Comparison of ENCODE assay signal across 22 cellular contexts in the genomic region with DNA sequence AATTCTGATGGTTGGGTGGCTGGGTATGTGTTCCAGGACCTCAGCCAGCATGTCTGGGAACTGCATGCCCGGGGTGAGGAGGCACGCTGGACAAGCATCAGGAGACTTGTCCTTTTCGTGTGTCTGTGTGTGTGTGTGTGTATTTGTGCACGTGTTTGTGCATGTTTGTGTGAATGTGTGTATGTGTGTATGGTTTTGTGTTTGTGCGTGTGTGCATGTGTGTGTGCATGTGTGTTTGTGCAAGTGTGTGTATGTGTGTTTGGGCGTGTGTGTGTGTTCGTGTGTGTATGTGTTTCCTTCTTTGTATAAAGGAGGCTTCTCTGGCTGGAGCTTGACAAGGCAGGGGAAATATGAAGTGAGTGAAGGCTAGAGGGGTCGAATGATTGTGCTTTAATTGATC.
DNase-seq lines count a peak whose midpoint lies in the region; ATAC-seq, FAIRE-seq and TF ChIP-seq lines count a peak whose summit lies in the region.
"Had no signal": no experiment of that assay in that cellular context is flagged by ENCODE, and none has a peak within 500 bp of the region (broad histone marks: within the 10 kb centered on the region; RNA-seq: fewer than 3 reads in every experiment).

No MANE protein-coding gene starts in this region.

- H3K4me2 ChIP-seq in HepG2 (ENCODE audit: low read depth, low read length), result no peak overlapping the region
- H3K4me2 ChIP-seq: A549; BLaER1 treated with 17β-estradiol and CSF1 and Interleukin-3, amounts not matched to agents 10 nM and 100 nM had no signal

- no peaks in the 10 kb centered on the region for H3K4me1 Mint-ChIP-seq in activated CD4-positive, alpha-beta memory T cell treated with anti-CD3 and anti-CD28 coated beads for 36 hours (ENCODE audit: low read depth)
- H3K4me1 Mint-ChIP-seq: B cell had no signal

- H3K4me3 Mint-ChIP-seq in activated CD4-positive, alpha-beta memory T cell treated with anti-CD3 and anti-CD28 coated beads for 36 hours, result no peak overlapping the region
- H3K4me3 Mint-ChIP-seq: B cell; CD4-positive, alpha-beta T cell; CD8-positive, alpha-beta T cell had no signal

- H3K4me1 ChIP-seq in HepG2 (ENCODE audit: insufficient read depth, low read length), result no peaks in the 10 kb centered on the region
- no peaks in the 10 kb centered on the region for H3K4me1 ChIP-seq in right lobe of liver
- H3K4me1 ChIP-seq in esophagus muscularis mucosa, result no peaks in the 10 kb centered on the region
- H3K4me1 ChIP-seq in stomach, result no peaks in the 10 kb centered on the region
- H3K4me1 ChIP-seq: A549, Caco-2 had no signal

- POLR2A ChIA-PET in HepG2 (lab: Yijun Ruan, JAX), result no interaction called here
- POLR2A ChIA-PET in activated CD4-positive, alpha-beta memory T cell treated with anti-CD3 and anti-CD28 coated beads for 36 hours (lab: Charles Lee), result no interaction called here

- ATAC-seq in HepG2 (no peak), right lobe of liver (no peak), GM18867 (IDR thresholded peaks at IDR 0.05; ENCODE audit: unreplicated experiment) (no peak)
- ATAC-seq: A549; CD8-positive, alpha-beta T cell had no signal

- no peak overlapping the region for H3K27ac Mint-ChIP-seq in activated CD4-positive, alpha-beta memory T cell treated with anti-CD3 and anti-CD28 coated beads for 36 hours
- H3K27ac Mint-ChIP-seq: B cell; CD4-positive, alpha-beta T cell; CD8-positive, alpha-beta T cell had no signal

- no peak for TF ChIP-seq EP300 in HepG2 (IDR thresholded peaks at IDR 0.05; ENCODE audit: low read depth in 2 of 2, low read length in 2 of 2)
- TF ChIP-seq EP300 in HepG2 (CRISPR knock-in tag; IDR thresholded peaks at IDR 0.05; ENCODE audit: borderline replicate concordance), result no peak
- no peak for TF ChIP-seq EP300 in esophagus muscularis mucosa (IDR thresholded peaks at IDR 0.05)
- no peak for TF ChIP-seq EP300 in stomach (IDR thresholded peaks at IDR 0.05)

- no peaks in the 10 kb centered on the region for H4K20me1 ChIP-seq in HepG2 (ENCODE audit: insufficient read depth, low read length)
- H4K20me1 ChIP-seq: BLaER1 treated with 17β-estradiol and CSF1 and Interleukin-3, amounts not matched to agents 10 nM and 100 nM had no signal

- BruUV-seq in HepG2 (replicated peaks; lab: Mats Ljungman, UMichigan), result no TSS peak

- H3K79me2 ChIP-seq in HepG2 (ENCODE audit: insufficient read depth, low read length), result no peaks in the 10 kb centered on the region

- no peak for TF ChIP-seq RAD21 in HepG2 (CRISPR knock-in tag; IDR thresholded peaks at IDR 0.05)

- H3K27ac ChIP-seq in HepG2 (ENCODE audit: extremely low read length, insufficient read depth, low read length), result no peak overlapping the region
- no peak overlapping the region for H3K27ac ChIP-seq in right lobe of liver
- no peak overlapping the region for H3K27ac ChIP-seq in esophagus muscularis mucosa (replicated peaks in 1 of 4)
- no peak overlapping the region for H3K27ac ChIP-seq in stomach
- H3K27ac ChIP-seq: 22Rv1; A549; BLaER1 treated with 17β-estradiol and CSF1 and Interleukin-3, amounts not matched to agents 10 nM and 100 nM; C4-2B had no signal

- H3K27me3 ChIP-seq in HepG2 (ENCODE audit: control insufficient read depth in 1 of 2, insufficient read depth in 2 of 2, low read length in 2 of 2), result no peaks in the 10 kb centered on the region
- H3K27me3 ChIP-seq in right lobe of liver, result no peaks in the 10 kb centered on the region
- no peaks in the 10 kb centered on the region for H3K27me3 ChIP-seq in bronchial epithelial cell (ENCODE audit: control insufficient read depth, insufficient read depth, low read length)
- no peaks in the 10 kb centered on the region for H3K27me3 ChIP-seq in esophagus muscularis mucosa
- no peaks in the 10 kb centered on the region for H3K27me3 ChIP-seq in stomach
- H3K27me3 ChIP-seq: BLaER1 treated with 17β-estradiol and CSF1 and Interleukin-3, amounts not matched to agents 10 nM and 100 nM had no signal

- H3K4me3 ChIP-seq in HepG2 (replicated peaks in 1 of 3; ENCODE audit: insufficient read depth in 1 of 3, low read depth in 2 of 3, low read length in 3 of 3) (no peak overlapping the region), right lobe of liver (no peak overlapping the region), bronchial epithelial cell (ENCODE audit: low read depth, low read length) (no peak overlapping the region), esophagus muscularis mucosa (no peak overlapping the region), stomach (no peak overlapping the region)
- H3K4me3 ChIP-seq: A549; BLaER1 treated with 17β-estradiol and CSF1 and Interleukin-3, amounts not matched to agents 10 nM and 100 nM had no signal

- TF ChIP-seq POLR2A in HepG2 (IDR thresholded peaks at IDR 0.05; ENCODE audit: insufficient read depth in 1 of 2, low read depth in 2 of 2, low read length in 2 of 2) (no peak), right lobe of liver (IDR thresholded peaks at IDR 0.05) (no peak), esophagus muscularis mucosa (IDR thresholded peaks at IDR 0.05; ENCODE audit: low read depth) (no peak), stomach (IDR thresholded peaks at IDR 0.05) (no peak)

- CTCF ChIA-PET in HepG2 (lab: Yijun Ruan, JAX; ENCODE audit: low intra/inter-chr PET ratio, low total read pairs), result no interaction called here
- CTCF ChIA-PET in activated CD4-positive, alpha-beta memory T cell treated with anti-CD3 and anti-CD28 coated beads for 36 hours (lab: Charles Lee), result no interaction called here

- 9% methylated on average over 6 of the region's 8 CpGs for WGBS in HepG2 (ENCODE audit: low lambda C conversion rate)
- 41% methylated on average over 8 of the region's 8 CpGs for WGBS in right lobe of liver (ENCODE audit: insufficient coverage, low coverage, low lambda C conversion rate, missing lambda C conversion rate)
- 74% methylated on average over 8 of the region's 8 CpGs for WGBS in esophagus muscularis mucosa
- 76 to 85% (median 78%) methylated on average over 8 of the region's 8 CpGs for whole genome bisulfite sequencing in stomach, 5 donors

- in situ Hi-C loops in HepG2 (cut with HindIII; ENCODE audit: extremely low pct_ligation_motif_present, low pct_unique_long_range_greater_than_20kb), result no loop called here

- H3K36me3 Mint-ChIP-seq in activated CD4-positive, alpha-beta memory T cell treated with anti-CD3 and anti-CD28 coated beads for 36 hours, result no peaks in the 10 kb centered on the region
- H3K36me3 Mint-ChIP-seq: CD8-positive, alpha-beta T cell had no signal

- H2AFZ ChIP-seq in HepG2 (ENCODE audit: low read length), result no peak overlapping the region

- FAIRE-seq in HepG2 (lab: Jason Lieb, UNC) (no peak), bronchial epithelial cell (lab: Jason Lieb, UNC) (peak; percentile 98)
- FAIRE-seq: A549, D721Med, G401.6, GM12891 had no signal

- H3K36me3 ChIP-seq in HepG2 (replicated peaks in 1 of 2; ENCODE audit: control insufficient read depth in 1 of 2, insufficient read depth in 2 of 2, low read length in 2 of 2) (no peaks in the 10 kb centered on the region; a peak in 1 of 5 replicates), right lobe of liver (no peaks in the 10 kb centered on the region), bronchial epithelial cell (ENCODE audit: control insufficient read depth, insufficient read depth, low read length) (no peaks in the 10 kb centered on the region), esophagus muscularis mucosa (no peaks in the 10 kb centered on the region), stomach (no peaks in the 10 kb centered on the region)
- H3K36me3 ChIP-seq: BLaER1 treated with 17β-estradiol and CSF1 and Interleukin-3, amounts not matched to agents 10 nM and 100 nM had no signal

- TF ChIP-seq CTCF in HepG2 (CRISPR knock-in tag; IDR thresholded peaks at IDR 0.05) (no peak), right lobe of liver (IDR thresholded peaks at IDR 0.05) (no peak), bronchial epithelial cell (IDR thresholded peaks at IDR 0.05; ENCODE audit: insufficient read depth, low read length, severe bottlenecking) (no peak), esophagus muscularis mucosa (IDR thresholded peaks at IDR 0.05) (no peak), stomach (IDR thresholded peaks at IDR 0.05) (no peak)

- H3K9me3 Mint-ChIP-seq in activated CD4-positive, alpha-beta memory T cell treated with anti-CD3 and anti-CD28 coated beads for 36 hours, result peaks cover 10% of the 10 kb centered on the region
- H3K9me3 Mint-ChIP-seq: CD4-positive, alpha-beta T cell; CD8-positive, alpha-beta T cell had no signal

- no peaks in the 10 kb centered on the region for H3K27me3 Mint-ChIP-seq in activated CD4-positive, alpha-beta memory T cell treated with anti-CD3 and anti-CD28 coated beads for 36 hours
- H3K27me3 Mint-ChIP-seq: B cell; CD4-positive, alpha-beta T cell had no signal

- DNase-seq in HepG2 (ENCODE audit: low spot score), result no peak
- DNase-seq in right lobe of liver, result no peak
- DNase-seq in bronchial epithelial cell (ENCODE audit: low read depth), result no peak
- peak; percentile 47 for DNase-seq in esophagus muscularis mucosa (ENCODE audit: extremely low spot score)
- DNase-seq in activated CD4-positive, alpha-beta memory T cell treated with anti-CD3 and anti-CD28 coated beads for 36 hours, result no peak
- DNase-seq in stomach, result no peak
- DNase-seq: AML-193; Caco-2; Calu3; CD4-positive, alpha-beta T cell; CD8-positive, alpha-beta T cell; DMS79 treated with DMSO at 0.1 percent for 48 hours; GF-D8 had no signal

- H3K9ac ChIP-seq in HepG2 (ENCODE audit: insufficient read depth, low read depth, low read length), result no peak overlapping the region
- H3K9ac ChIP-seq: BLaER1 treated with 17β-estradiol and CSF1 and Interleukin-3, amounts not matched to agents 10 nM and 100 nM had no signal

- intact Hi-C loops in HepG2 (cut with micrococcal nuclease; ENCODE audit: unreplicated experiment), result no loop called here
- intact Hi-C loops in right lobe of liver (cut with DNase I), result no loop called here
- intact Hi-C loops in esophagus muscularis mucosa (cut with DNase I), result no loop called here
- intact Hi-C loops in activated CD4-positive, alpha-beta memory T cell treated with anti-CD3 and anti-CD28 coated beads for 36 hours (cut with micrococcal nuclease), result no loop called here
- intact Hi-C loops in stomach (cut with DNase I; ENCODE audit: low total_unique reads), result no loop called here

- H3K9me3 ChIP-seq in HepG2 (ENCODE audit: low read length) (peaks cover 86% of the 10 kb centered on the region), right lobe of liver (no peaks in the 10 kb centered on the region), esophagus muscularis mucosa (no peaks in the 10 kb centered on the region), stomach (peaks cover 0 to 15% (median 0%) of the 10 kb centered on the region in 4 donors)
- H3K9me3 ChIP-seq: A549, Caco-2 had no signal

TF ChIP-seq in HepG2, 621 proteins besides CTCF, POLR2A, EP300 and RAD21 (continues in another document):
- TF ChIP-seq ZNF333 (CRISPR knock-in tag; IDR thresholded peaks at IDR 0.05; ENCODE audit: borderline replicate concordance) (no peak), KDM5B (CRISPR knock-in tag; IDR thresholded peaks at IDR 0.05; ENCODE audit: borderline replicate concordance) (no peak), PHF5A (CRISPR knock-in tag; IDR thresholded peaks at IDR 0.05; ENCODE audit: low read depth, unreplicated experiment) (no peak), ZNF790 (CRISPR knock-in tag; IDR thresholded peaks at IDR 0.05; ENCODE audit: borderline replicate concordance) (no peak)
